In genomic region chr12:94304012-94304411, GRCh38 we compare ENCODE assay signal across 20 cellular contexts.
DNase-seq lines count a peak whose midpoint lies in the region; ATAC-seq and TF ChIP-seq lines count a peak whose summit lies in the region.
"Had no signal": no experiment of that assay in that cellular context is flagged by ENCODE, and none has a peak within 500 bp of the region (broad histone marks: within the 10 kb centered on the region; RNA-seq: fewer than 3 reads in every experiment).

No MANE protein-coding gene starts in this region.

- H3K27me3 Mint-ChIP-seq in activated CD8-positive, alpha-beta T cell treated with anti-CD3 and anti-CD28 coated beads for 36 hours, result peaks cover 1% of the 10 kb centered on the region
- no peaks in the 10 kb centered on the region for H3K27me3 Mint-ChIP-seq in activated CD8-positive, alpha-beta T cell treated with anti-CD3 and anti-CD28 coated beads, Interleukin-2, amount 10 ng/mL, durations not matched to agents 7 days and 5 days (ENCODE audit: low read depth)
- H3K27me3 Mint-ChIP-seq in activated T-helper 17 cell treated with anti-CD3 and anti-CD28 coated beads, Interleukin-2, amount 50 U/mL, for 72 hours, result no peaks in the 10 kb centered on the region
- H3K27me3 Mint-ChIP-seq: CD4-positive, alpha-beta T cell had no signal

- peaks cover 43% of the 10 kb centered on the region for H3K4me1 ChIP-seq in mesodermal cell (ENCODE audit: control insufficient read depth, insufficient read depth, low read length, poor library complexity, severe bottlenecking)
- H3K4me1 ChIP-seq: BE2C, HAP-1 had no signal

- H3K27ac Mint-ChIP-seq in activated CD8-positive, alpha-beta T cell treated with anti-CD3 and anti-CD28 coated beads for 36 hours, result no peak overlapping the region
- H3K27ac Mint-ChIP-seq in activated CD8-positive, alpha-beta T cell treated with anti-CD3 and anti-CD28 coated beads, Interleukin-2, amount 10 ng/mL, durations not matched to agents 7 days and 5 days, result no peak overlapping the region
- H3K27ac Mint-ChIP-seq in activated T-helper 17 cell treated with anti-CD3 and anti-CD28 coated beads, Interleukin-2, amount 50 U/mL, for 72 hours, result no peak overlapping the region
- H3K27ac Mint-ChIP-seq: CD4-positive, alpha-beta T cell had no signal

- intact Hi-C loops in activated CD8-positive, alpha-beta T cell treated with anti-CD3 and anti-CD28 coated beads for 36 hours (cut with micrococcal nuclease), result loop anchor here (2.0 to 10.0 kb wide), 2 partner anchors 155 to 221 kb away; partner anchors contain the start of gene CEP83

- WGBS in mesodermal cell (ENCODE audit: insufficient coverage in 2 of 2), 2 experiments, result 100% methylated on average over 1 of the region's 1 CpG; no CpG with 5 or more reads in 1 of the 2 experiments

- no peaks in the 10 kb centered on the region for H3K9me3 ChIP-seq in mesodermal cell (ENCODE audit: control insufficient read depth, low read length)
- H3K9me3 ChIP-seq: BE2C, HAP-1, Peyer's patch, SJSA1 had no signal

- no peak overlapping the region for H3K4me3 Mint-ChIP-seq in activated CD8-positive, alpha-beta T cell treated with anti-CD3 and anti-CD28 coated beads for 36 hours
- no peak overlapping the region for H3K4me3 Mint-ChIP-seq in activated CD8-positive, alpha-beta T cell treated with anti-CD3 and anti-CD28 coated beads, Interleukin-2, amount 10 ng/mL, durations not matched to agents 7 days and 5 days
- peak overlapping the region; percentile 64 for H3K4me3 Mint-ChIP-seq in activated T-helper 17 cell treated with anti-CD3 and anti-CD28 coated beads, Interleukin-2, amount 50 U/mL, for 72 hours
- H3K4me3 Mint-ChIP-seq: CD4-positive, alpha-beta T cell had no signal

- H3K36me3 Mint-ChIP-seq in activated CD8-positive, alpha-beta T cell treated with anti-CD3 and anti-CD28 coated beads for 36 hours (ENCODE audit: low read depth), result peaks cover 76% of the 10 kb centered on the region
- H3K36me3 Mint-ChIP-seq in activated CD8-positive, alpha-beta T cell treated with anti-CD3 and anti-CD28 coated beads, Interleukin-2, amount 10 ng/mL, durations not matched to agents 7 days and 5 days (ENCODE audit: low read depth), result peaks cover 85% of the 10 kb centered on the region
- peaks cover 97% of the 10 kb centered on the region for H3K36me3 Mint-ChIP-seq in activated T-helper 17 cell treated with anti-CD3 and anti-CD28 coated beads, Interleukin-2, amount 50 U/mL, for 72 hours (ENCODE audit: low read depth)

- no peak for TF ChIP-seq CTCF in activated CD8-positive, alpha-beta T cell treated with anti-CD3 and anti-CD28 coated beads for 36 hours (IDR thresholded peaks at IDR 0.05)

- peak overlapping the region; percentile 55 for H3K27ac ChIP-seq in mesodermal cell (ENCODE audit: low read depth, low read length, severe bottlenecking)
- H3K27ac ChIP-seq: HL-60, Peyer's patch had no signal

- H3K4me3 ChIP-seq in mesodermal cell (ENCODE audit: extremely low read depth, insufficient read depth, low read length, poor library complexity, severe bottlenecking), result no peak overlapping the region
- H3K4me3 ChIP-seq: HAP-1, Peyer's patch, SJSA1 had no signal

- peak; percentile 18 for DNase-seq in activated CD8-positive, alpha-beta T cell treated with anti-CD3 and anti-CD28 coated beads for 36 hours
- no peak for DNase-seq in activated CD8-positive, alpha-beta T cell treated with anti-CD3 and anti-CD28 coated beads, Interleukin-2, amount 10 ng/mL, durations not matched to agents 7 days and 5 days
- DNase-seq in GM19238 (ENCODE audit: insufficient read length, low spot score) (no peak), CD1c-positive myeloid dendritic cell (ENCODE audit: extremely low spot score) (no peak)
- DNase-seq in central memory CD4-positive, alpha-beta T cell, result no peak
- DNase-seq in stimulated activated CD4-positive, alpha-beta T cell treated with anti-CD3 and anti-CD28 coated beads, Interleukin-4, amount 100 ng/mL, for 1 hour, result no peak
- DNase-seq: BE2C; Calu3; CD4-positive, alpha-beta T cell; NCI-H1092 treated with DMSO at 0.1 percent for 48 hours; NCI-H146; NCI-H2081 treated with DMSO at 0.1 percent for 48 hours; NCI-H748 treated with DMSO at 0.1 percent for 48 hours; NK-92 treated with Interleukin-12 subunit alpha and Interleukin-12 subunit beta, amount 100 ng/mL, for 24 hours; Peyer's patch had no signal

- peaks cover 43% of the 10 kb centered on the region for H3K4me1 Mint-ChIP-seq in activated CD8-positive, alpha-beta T cell treated with anti-CD3 and anti-CD28 coated beads for 36 hours (ENCODE audit: low read depth)
- H3K4me1 Mint-ChIP-seq in activated CD8-positive, alpha-beta T cell treated with anti-CD3 and anti-CD28 coated beads, Interleukin-2, amount 10 ng/mL, durations not matched to agents 7 days and 5 days (ENCODE audit: low read depth), result peaks cover 41% of the 10 kb centered on the region
- peaks cover 32% of the 10 kb centered on the region for H3K4me1 Mint-ChIP-seq in activated T-helper 17 cell treated with anti-CD3 and anti-CD28 coated beads, Interleukin-2, amount 50 U/mL, for 72 hours

- POLR2A ChIA-PET in activated CD8-positive, alpha-beta T cell treated with anti-CD3 and anti-CD28 coated beads for 36 hours (lab: Charles Lee), result interaction anchor here (0.9 kb wide), 1 partner anchor 34 kb away, joined by 3 read pairs; no protein-coding TSS in a partner anchor
- POLR2A ChIA-PET in activated CD8-positive, alpha-beta T cell treated with anti-CD3 and anti-CD28 coated beads, Interleukin-2, amount 10 ng/mL, durations not matched to agents 7 days and 5 days (lab: Charles Lee), result no interaction called here

- CTCF ChIA-PET in activated CD8-positive, alpha-beta T cell treated with anti-CD3 and anti-CD28 coated beads for 36 hours (lab: Charles Lee), result interaction anchor here (1.0 to 2.6 kb wide), 4 partner anchors 35 to 169 kb away, joined by 3 to 9 read pairs (median 3); no protein-coding TSS in a partner anchor
- CTCF ChIA-PET in activated CD8-positive, alpha-beta T cell treated with anti-CD3 and anti-CD28 coated beads, Interleukin-2, amount 10 ng/mL, durations not matched to agents 7 days and 5 days (lab: Charles Lee), result interaction anchor here (1.0 to 3.7 kb wide), 5 partner anchors 14 to 202 kb away, joined by 3 to 13 read pairs (median 3); no protein-coding TSS in a partner anchor

- H3K9me3 Mint-ChIP-seq in activated CD8-positive, alpha-beta T cell treated with anti-CD3 and anti-CD28 coated beads for 36 hours, result no peaks in the 10 kb centered on the region
- no peaks in the 10 kb centered on the region for H3K9me3 Mint-ChIP-seq in activated CD8-positive, alpha-beta T cell treated with anti-CD3 and anti-CD28 coated beads, Interleukin-2, amount 10 ng/mL, durations not matched to agents 7 days and 5 days (ENCODE audit: insufficient read depth)
- no peaks in the 10 kb centered on the region for H3K9me3 Mint-ChIP-seq in activated T-helper 17 cell treated with anti-CD3 and anti-CD28 coated beads, Interleukin-2, amount 50 U/mL, for 72 hours
- H3K9me3 Mint-ChIP-seq: CD4-positive, alpha-beta T cell had no signal

- H3K36me3 ChIP-seq in mesodermal cell (ENCODE audit: control insufficient read depth, insufficient read depth, low read length), result peaks cover 37% of the 10 kb centered on the region
- H3K36me3 ChIP-seq: Peyer's patch had no signal

- no peak for ATAC-seq in activated CD8-positive, alpha-beta T cell treated with anti-CD3 and anti-CD28 coated beads for 36 hours
- ATAC-seq in activated CD8-positive, alpha-beta T cell treated with anti-CD3 and anti-CD28 coated beads, Interleukin-2, amount 10 ng/mL, durations not matched to agents 7 days and 5 days, result no peak
- ATAC-seq in activated T-helper 17 cell treated with anti-CD3 and anti-CD28 coated beads, Interleukin-2, amount 50 U/mL, for 72 hours (replicated peaks), result no peak
